In genomic region chr9:133054194-133054890, GRCh38 we compare ENCODE assay signal across 23 cellular contexts. TPM values are rescaled to one million over a fixed set of nuclear protein-coding genes. Genes with fewer than 3 reads are reported as not detected.
DNase-seq lines count a peak whose midpoint lies in the region; ATAC-seq and TF ChIP-seq lines count a peak whose summit lies in the region.
"Had no signal": no experiment of that assay in that cellular context is flagged by ENCODE, and none has a peak within 500 bp of the region (broad histone marks: within the 10 kb centered on the region; RNA-seq: fewer than 3 reads in every experiment).

No MANE protein-coding gene starts in this region.

- no peaks in the 10 kb centered on the region for H3F3A ChIP-seq in SK-N-SH (replicated peaks; ENCODE audit: insufficient read depth)

- TF ChIP-seq RAD21 in SK-N-SH (IDR thresholded peaks at IDR 0.05; ENCODE audit: low read length): no peak

- in situ Hi-C loops in KBM-7 (cut with MboI; ENCODE audit: low pct_unique_long_range_greater_than_20kb, low sequenced_read_pairs): no loop called here

- H3K9ac ChIP-seq in neuronal stem cell (ENCODE audit: low read depth, low read length, poor library complexity) (no peak overlapping the region), SK-N-SH (no peak overlapping the region)

- H2BK15ac ChIP-seq in neuronal stem cell (ENCODE audit: low read length): no peak overlapping the region

- H2BK12ac ChIP-seq in neuronal stem cell (ENCODE audit: low read length): no peak overlapping the region

- no peak overlapping the region for H3K4me3 ChIP-seq in BJ (ENCODE audit: low read depth, low read length)
- H3K4me3 ChIP-seq in heart right ventricle: peak overlapping the region in 1 of 10 donors; percentile 14
- H3K4me3 ChIP-seq in neuronal stem cell (ENCODE audit: low read length in 2 of 2): no peak overlapping the region
- no peak overlapping the region for H3K4me3 ChIP-seq in SK-N-SH (ENCODE audit: low read depth in 2 of 2, low read length in 1 of 2)
- H3K4me3 ChIP-seq: adrenal gland, prostate gland, skin epidermis had no signal

- TF ChIP-seq CTCF in BJ (IDR thresholded peaks at IDR 0.05; ENCODE audit: insufficient read depth, low read depth, low read length): 0 out of 2 replicates have a peak, but pooled peaks have one; percentile 3
- no peak for TF ChIP-seq CTCF in RWPE1 (conservative IDR thresholded peaks at IDR 0.05; ENCODE audit: low read depth)
- peak in 1 of 9 donors; percentile 12 for TF ChIP-seq CTCF in heart right ventricle (IDR thresholded peaks at IDR 0.05)
- no peak for TF ChIP-seq CTCF in SK-N-SH (IDR thresholded peaks at IDR 0.05)

- H3K4me1 ChIP-seq in heart right ventricle (peaks cover under 1 to 26% (median 13%) of the 10 kb centered on the region in 9 donors), neuronal stem cell (ENCODE audit: control insufficient read depth in 2 of 2, insufficient read depth in 1 of 2, low read depth in 1 of 2, low read length in 2 of 2) (no peaks in the 10 kb centered on the region), SK-N-SH (ENCODE audit: control insufficient read depth in 1 of 2, insufficient read depth in 2 of 2, low read depth in 1 of 2, low read length in 1 of 2) (peaks cover 0 to 26% of the 10 kb centered on the region in 2 experiments; a peak in 1 of 4 replicates)
- H3K4me1 ChIP-seq: adrenal gland, prostate gland had no signal

- H3K4me2 ChIP-seq in neuronal stem cell (ENCODE audit: insufficient read depth, low read length, poor library complexity, severe bottlenecking): no peak overlapping the region
- H3K4me2 ChIP-seq in SK-N-SH: no peak overlapping the region

- no peak overlapping the region for H4K8ac ChIP-seq in neuronal stem cell (ENCODE audit: low read depth, low read length)

- H3K27ac ChIP-seq in RWPE1 (peak overlapping the region; percentile 97), heart right ventricle (peak overlapping the region; percentile 71 to 95 (median 89)), neuronal stem cell (replicated peaks; ENCODE audit: low read length) (no peak overlapping the region), SK-N-SH (ENCODE audit: low read depth in 2 of 2, low read length in 1 of 2) (peak overlapping the region in 1 of 2 experiments; percentile 74; a peak in 2 of 4 replicates)
- H3K27ac ChIP-seq: adrenal gland, epithelial cell of prostate, prostate gland, skin epidermis, VCaP had no signal

- ATAC-seq in heart right ventricle: peak; percentile 43 to 81 (median 69)
- ATAC-seq in GM21515 (IDR thresholded peaks at IDR 0.05; ENCODE audit: unreplicated experiment): no peak
- ATAC-seq: activated T-cell treated with anti-CD3 and anti-CD28 coated beads, Interleukin-2, amount 50 U/mL, for 72 hours had no signal

- no peak overlapping the region for H2BK5ac ChIP-seq in neuronal stem cell (ENCODE audit: low read length)

- no peak overlapping the region for H3K14ac ChIP-seq in neuronal stem cell (ENCODE audit: low read length)

- H3K9me3 ChIP-seq in heart right ventricle (no peaks in the 10 kb centered on the region), neuronal stem cell (replicated peaks in 1 of 2; ENCODE audit: control insufficient read depth in 2 of 2, insufficient read depth in 1 of 2, low read depth in 1 of 2, low read length in 2 of 2) (no peaks in the 10 kb centered on the region), SK-N-SH (no peaks in the 10 kb centered on the region)
- H3K9me3 ChIP-seq: adrenal gland, prostate gland had no signal

- peak overlapping the region; percentile 53 for H3K23ac ChIP-seq in neuronal stem cell (ENCODE audit: low read depth, low read length, poor library complexity)

- H2AFZ ChIP-seq in neuronal stem cell (ENCODE audit: low read length) (no peak overlapping the region), SK-N-SH (ENCODE audit: low read depth) (no peak overlapping the region)

- 46 to 67% methylated on average over 24 of the region's 24 CpGs for WGBS in heart right ventricle, 2 donors
- no CpG with 5 or more reads among the region's 24 CpGs for WGBS in neuronal stem cell (ENCODE audit: extremely low coverage in 2 of 2, insufficient read length in 2 of 2, insufficient replicate concordance in 1 of 2), 2 donors
- no CpG with 5 or more reads among the region's 24 CpGs for WGBS in SK-N-SH (ENCODE audit: low lambda C conversion rate)

- no peaks in the 10 kb centered on the region for H4K20me1 ChIP-seq in SK-N-SH (ENCODE audit: insufficient read depth)

- DNase-seq in BJ (ENCODE audit: low read depth) (no peak), RWPE1 (ENCODE audit: low spot score) (no peak), heart right ventricle (peak; percentile 49 to 55), neuronal stem cell (ENCODE audit: low spot score) (no peak), SKM-1 (lab: John Stamatoyannopoulos, UW; ENCODE audit: unreplicated experiment) (no peak), KBM-7 (no peak), SK-N-SH (no peak)
- DNase-seq: activated CD4-positive, alpha-beta T cell treated with anti-CD3 and anti-CD28 coated beads, Interleukin-2, amount 10 ng/mL, durations not matched to agents 24 days and 14 days; activated naive CD4-positive, alpha-beta T cell treated with Interleukin-2 at 50 U/mL for 16 hours; activated T-cell treated with anti-CD3 and anti-CD28 coated beads, Interleukin-2, amount 50 U/mL, for 72 hours; adrenal gland; CD4-positive, alpha-beta memory T cell; effector CD4-positive, alpha-beta T cell; H9; Karpas-422; kidney glomerular epithelial cell; NCI-H146; NCI-H446 had no signal

- no peak for TF ChIP-seq EP300 in SK-N-SH (IDR thresholded peaks at IDR 0.05; ENCODE audit: borderline replicate concordance in 1 of 2, low read depth in 1 of 2, low read length in 1 of 2)

- peaks cover 7% of the 10 kb centered on the region for H3K79me1 ChIP-seq in neuronal stem cell (ENCODE audit: low read depth, low read length)

- no peak overlapping the region for H4K91ac ChIP-seq in neuronal stem cell (ENCODE audit: low read depth, low read length, poor library complexity)

- H3K36me3 ChIP-seq in BJ (ENCODE audit: control insufficient read depth, insufficient read depth, low read length) (peaks cover 39% of the 10 kb centered on the region), heart right ventricle (peaks cover 0 to 92% (median 26%) of the 10 kb centered on the region in 9 donors), neuronal stem cell (replicated peaks in 1 of 2; ENCODE audit: control insufficient read depth in 2 of 2, insufficient read depth in 2 of 2, low read length in 2 of 2) (peaks cover 63 to 93% of the 10 kb centered on the region in 2 donors), SK-N-SH (replicated peaks in 1 of 2; ENCODE audit: control insufficient read depth in 1 of 2, insufficient read depth in 2 of 2, low read length in 1 of 2) (peaks cover 2 to 54% of the 10 kb centered on the region in 2 experiments)

- POLR2A ChIA-PET in BJ (lab: Charles Lee) (no interaction called here), RWPE1 (lab: Yijun Ruan, JAX; ENCODE audit: low non-redundant PET) (no interaction called here), SK-N-SH (lab: Yijun Ruan, JAX) (no interaction called here)

- H3K9me2 ChIP-seq in SK-N-SH: no peaks in the 10 kb centered on the region

- no peak overlapping the region for H2AK5ac ChIP-seq in neuronal stem cell (ENCODE audit: low read depth, low read length)

- intact Hi-C loops in heart right ventricle (cut with DNase I): loop anchor here in 2 of 10 donors (5.0 to 10.0 kb wide), 2 partner anchors 90 to 93 kb away; no protein-coding TSS in a partner anchor

- CTCF ChIA-PET in BJ (lab: Yijun Ruan, JAX) (interaction anchor here (1.4 to 4.0 kb wide), 3 partner anchors 14 to 90 kb away, joined by 10 to 12 read pairs (median 11); no protein-coding TSS in a partner anchor), RWPE1 (lab: Yijun Ruan, JAX) (interaction anchor here (0.6 to 0.7 kb wide), 2 partner anchors 70 to 203 kb away, joined by 3 to 5 read pairs; no protein-coding TSS in a partner anchor), SK-N-SH (lab: Yijun Ruan, JAX) (interaction anchor here (0.6 to 1.4 kb wide), 5 partner anchors 32 to 186 kb away, joined by 3 to 4 read pairs (median 3); no protein-coding TSS in a partner anchor)

- no peak overlapping the region for H3K18ac ChIP-seq in neuronal stem cell (ENCODE audit: low read length)

- H3K4ac ChIP-seq in neuronal stem cell (ENCODE audit: low read length): no peak overlapping the region

- no peaks in the 10 kb centered on the region for H3K79me2 ChIP-seq in SK-N-SH (ENCODE audit: insufficient read depth)

- H3K27me3 ChIP-seq in BJ (ENCODE audit: control insufficient read depth, insufficient read depth, low read length): no peaks in the 10 kb centered on the region
- H3K27me3 ChIP-seq in heart right ventricle: no peaks in the 10 kb centered on the region
- no peaks in the 10 kb centered on the region for H3K27me3 ChIP-seq in neuronal stem cell (ENCODE audit: control insufficient read depth in 3 of 3, insufficient read depth in 3 of 3, low read depth in 1 of 3, low read length in 3 of 3)
- no peaks in the 10 kb centered on the region for H3K27me3 ChIP-seq in SK-N-SH (ENCODE audit: insufficient read depth)
- H3K27me3 ChIP-seq: adrenal gland had no signal

- no peak overlapping the region for H2BK120ac ChIP-seq in neuronal stem cell (ENCODE audit: low read depth, low read length)

TF ChIP-seq in SK-N-SH, 30 proteins besides CTCF, POLR2A, EP300 and RAD21 (continues in another document):
- TF ChIP-seq TAF1 (IDR thresholded peaks at IDR 0.05; ENCODE audit: borderline replicate concordance, low read depth, low read length) (no peak), NFIC (IDR thresholded peaks at IDR 0.05; ENCODE audit: borderline replicate concordance) (no peak), FOXJ3 (CRISPR knock-in tag; IDR thresholded peaks at IDR 0.05) (no peak), ELF1 (IDR thresholded peaks at IDR 0.05) (no peak)

RNA-seq across cellular contexts. Expression of gene CEL, which starts 7.4 kb away (rescaled TPM):
- 0.26 and 0.49 TPM in 2 replicates for polyA plus RNA-seq in BJ (2011; rRNA removed)
- 0.10 and 0.28 TPM in 2 replicates for polyA minus RNA-seq in BJ (2011; rRNA and poly(A)+ RNA removed)
- 10 to 100 TPM in 1 of 10 donors, 1 to 10 TPM in 9; 1.9 to 10.1 (median 2.8) TPM for total RNA-seq in heart right ventricle
- 1 to 10 TPM; 1.5 to 3.2 TPM for polyA plus RNA-seq in heart right ventricle
- 3.7 TPM for polyA plus RNA-seq in neuronal stem cell (2013, experiment 1 of 2)
- 4.0 TPM for polyA plus RNA-seq in neuronal stem cell (2013, experiment 2 of 2)
- 0.75 and 0.87 TPM in 2 replicates for polyA plus RNA-seq in SK-N-SH (2012; rRNA removed)
- 0.24 and 0.35 TPM in 2 replicates for polyA plus RNA-seq in SK-N-SH (2012; cell fraction: cytosol; rRNA removed)
- 6.3 and 7.8 TPM in 2 replicates for polyA plus RNA-seq in SK-N-SH (2012; cell fraction: nucleus; rRNA removed)

RNA-seq across cellular contexts. Expression of gene GTF3C5, which starts 23.5 kb away (rescaled TPM):
- 36.0 and 47.7 TPM in 2 replicates for polyA plus RNA-seq in BJ (2011; rRNA removed)
- polyA minus RNA-seq in BJ (2011; rRNA and poly(A)+ RNA removed): 32.0 and 48.1 TPM in 2 replicates
- 10 to 100 TPM; 29.4 to 44.4 (median 35.2) TPM for total RNA-seq in heart right ventricle
- 10 to 100 TPM; 41.5 to 79.1 TPM for polyA plus RNA-seq in heart right ventricle
- 61.8 TPM for polyA plus RNA-seq in neuronal stem cell (2013, experiment 1 of 2)
- 62.4 TPM for polyA plus RNA-seq in neuronal stem cell (2013, experiment 2 of 2)
- polyA plus RNA-seq in SK-N-SH (2012; rRNA removed): 57.3 and 59.1 TPM in 2 replicates
- polyA plus RNA-seq in SK-N-SH (2012; cell fraction: cytosol; rRNA removed): 29.6 and 37.0 TPM in 2 replicates
- 165 and 172 TPM in 2 replicates for polyA plus RNA-seq in SK-N-SH (2012; cell fraction: nucleus; rRNA removed)

Comparison
In these comparisons a context has a peak if more than half of its experiments do, and no peak if none do; other contexts are left out.
1. DNase-seq: peak in heart right ventricle (2 of 2); none in BJ (single experiment), RWPE1 (single experiment), neuronal stem cell (single experiment), SKM-1 (single experiment), KBM-7 (single experiment) and SK-N-SH (single experiment).